ENCODE assay signal across 8 cellular contexts in the genomic region with DNA sequence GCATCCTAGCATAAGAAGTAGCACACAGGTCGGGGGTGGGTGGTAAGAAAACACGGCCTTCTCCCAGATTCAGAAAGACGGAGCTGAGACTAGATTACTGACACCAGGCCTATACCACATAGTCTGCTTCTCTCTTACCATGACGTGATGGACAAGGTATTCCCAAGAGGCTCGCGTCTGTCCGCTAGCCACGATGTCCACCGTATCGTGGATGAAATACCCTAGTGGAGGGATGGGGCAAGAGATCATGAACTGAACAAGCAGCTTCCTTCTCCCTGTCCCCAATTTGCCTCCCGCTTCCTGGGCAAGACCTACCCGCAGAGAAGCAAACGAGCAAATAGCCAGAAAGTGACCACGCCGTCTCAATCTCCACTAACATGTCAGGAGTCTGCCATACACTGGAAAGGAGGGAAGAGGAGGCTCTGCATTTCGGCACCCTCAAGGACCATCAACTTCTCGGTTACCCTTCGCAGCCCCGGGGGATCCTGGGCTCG. TPM values are rescaled to one million over a fixed set of nuclear protein-coding genes. Genes with fewer than 3 reads are reported as not detected.
DNase-seq lines count a peak whose midpoint lies in the region; ATAC-seq and TF ChIP-seq lines count a peak whose summit lies in the region.

No MANE protein-coding gene starts in this region.

- H3K27me3 Mint-ChIP-seq in activated T-cell treated with anti-CD3 and anti-CD28 coated beads, Interleukin-2, amount 50 U/mL, for 4 hours (ENCODE audit: low read depth), result no peaks in the 10 kb centered on the region

- H3K36me3 ChIP-seq in hepatocyte (replicated peaks; ENCODE audit: insufficient read depth, low read depth), result no peaks in the 10 kb centered on the region

- no peaks in the 10 kb centered on the region for H3K9me3 ChIP-seq in hepatocyte (ENCODE audit: low read depth)

- H3K9me3 Mint-ChIP-seq in activated T-cell treated with anti-CD3 and anti-CD28 coated beads, Interleukin-2, amount 50 U/mL, for 4 hours, result no peaks in the 10 kb centered on the region

- H3K36me3 Mint-ChIP-seq in activated T-cell treated with anti-CD3 and anti-CD28 coated beads, Interleukin-2, amount 50 U/mL, for 4 hours (ENCODE audit: insufficient read depth), result peaks cover 49% of the 10 kb centered on the region

- H3K79me2 ChIP-seq in hepatocyte, result peaks cover 30% of the 10 kb centered on the region

- no peak overlapping the region for H2AFZ ChIP-seq in hepatocyte

- H3K4me3 Mint-ChIP-seq in activated T-cell treated with anti-CD3 and anti-CD28 coated beads, Interleukin-2, amount 50 U/mL, for 4 hours, result peak overlapping the region; percentile 100

- 13% methylated on average over 20 of the region's 20 CpGs for WGBS in hepatocyte (ENCODE audit: low lambda C conversion rate, missing lambda C conversion rate)

- peaks cover 33% of the 10 kb centered on the region for H4K20me1 ChIP-seq in hepatocyte (ENCODE audit: insufficient read depth, poor library complexity, severe bottlenecking)

- peak; percentile 86 for DNase-seq in NCI-H510A treated with DMSO at 0.1 percent for 48 hours (lab: John Stamatoyannopoulos, UW)
- DNase-seq in NCI-H510A (lab: John Stamatoyannopoulos, UW), result no peak
- DNase-seq in MV-4-11 (lab: John Stamatoyannopoulos, UW), result peak; percentile 74
- DNase-seq in activated T-cell treated with anti-CD3 and anti-CD28 coated beads, Interleukin-2, amount 50 U/mL, for 4 hours, result no peak
- peak; percentile 52 for DNase-seq in hepatocyte (ENCODE audit: low spot score)
- DNase-seq in stimulated activated CD4-positive, alpha-beta T cell treated with anti-CD3 and anti-CD28 coated beads, Interleukin-2, amount 100 ng/mL, for 24 hours, result peak; percentile 46
- no peak for DNase-seq in NCI-H345 treated with DMSO at 0.1 percent for 48 hours (lab: John Stamatoyannopoulos, UW; ENCODE audit: unreplicated experiment)

- H3K27ac ChIP-seq in hepatocyte, result peak overlapping the region; percentile 94

- H3K9me2 ChIP-seq in hepatocyte (replicated peaks; ENCODE audit: insufficient read depth), result no peaks in the 10 kb centered on the region

- peak overlapping the region; percentile 100 for H3K4me2 ChIP-seq in hepatocyte

- H3K4me1 ChIP-seq in hepatocyte (ENCODE audit: insufficient read depth), result peaks cover 32% of the 10 kb centered on the region

- no peaks in the 10 kb centered on the region for H3K27me3 ChIP-seq in hepatocyte

- no peak for TF ChIP-seq CTCF in hepatocyte (IDR thresholded peaks at IDR 0.05; ENCODE audit: poor library complexity)

- peak overlapping the region; percentile 54 for H3K4me3 ChIP-seq in hepatocyte

- no peak for ATAC-seq in activated T-cell treated with anti-CD3 and anti-CD28 coated beads, Interleukin-2, amount 50 U/mL, for 4 hours
- no peak for ATAC-seq in HG02938 (IDR thresholded peaks at IDR 0.05; ENCODE audit: unreplicated experiment)

- H3K4me1 Mint-ChIP-seq in activated T-cell treated with anti-CD3 and anti-CD28 coated beads, Interleukin-2, amount 50 U/mL, for 4 hours (ENCODE audit: low read depth), result peaks cover 52% of the 10 kb centered on the region

RNA-seq across cellular contexts. Expression of gene TLCD1, which starts 0.8 kb away (rescaled TPM):
- total RNA-seq in activated T-cell treated with anti-CD3 and anti-CD28 coated beads, Interleukin-2, amount 50 U/mL, for 4 hours, result 10 to 100 TPM; 20.8 to 28.5 (median 23.8) TPM
- 12.5 and 14.6 TPM in 2 replicates for total RNA-seq in hepatocyte
- 23.4 and 26.6 TPM in 2 replicates for polyA plus RNA-seq in hepatocyte

RNA-seq across cellular contexts. Expression of gene NEK8, which starts 3.4 kb away (rescaled TPM):
- total RNA-seq in activated T-cell treated with anti-CD3 and anti-CD28 coated beads, Interleukin-2, amount 50 U/mL, for 4 hours, result 1 to 10 TPM; 5.8 to 7.7 (median 7.6) TPM
- 3.3 and 5.5 TPM in 2 replicates for total RNA-seq in hepatocyte
- 8.1 and 9.7 TPM in 2 replicates for polyA plus RNA-seq in hepatocyte

RNA-seq across cellular contexts. Expression of gene RPL23A, which starts 5.4 kb away (rescaled TPM):
- 1,000 to 10,000 TPM; 2,218 to 2,392 (median 2,312) TPM for total RNA-seq in activated T-cell treated with anti-CD3 and anti-CD28 coated beads, Interleukin-2, amount 50 U/mL, for 4 hours
- 501 and 614 TPM in 2 replicates for total RNA-seq in hepatocyte
- 1,050 and 1,115 TPM in 2 replicates for polyA plus RNA-seq in hepatocyte

RNA-seq across cellular contexts. Expression of gene RAB34, which starts 7.5 kb away (rescaled TPM):
- 100 to 1,000 TPM in 1 of 3 donors, 10 to 100 TPM in 2; 11.3 to 100 (median 14.1) TPM for total RNA-seq in activated T-cell treated with anti-CD3 and anti-CD28 coated beads, Interleukin-2, amount 50 U/mL, for 4 hours
- total RNA-seq in hepatocyte, result 160 and 184 TPM in 2 replicates
- 180 and 185 TPM in 2 replicates for polyA plus RNA-seq in hepatocyte

RNA-seq across cellular contexts. Expression of gene PROCA1, which starts 13.5 kb away (rescaled TPM):
- 1 to 10 TPM in 2 of 3 donors, under 1 TPM in 1; 0.83 to 1.2 (median 1.1) TPM for total RNA-seq in activated T-cell treated with anti-CD3 and anti-CD28 coated beads, Interleukin-2, amount 50 U/mL, for 4 hours
- 3.9 and 4.4 TPM in 2 replicates for total RNA-seq in hepatocyte
- 1.1 and 1.8 TPM in 2 replicates for polyA plus RNA-seq in hepatocyte

Comparison
In these comparisons a context has a peak if more than half of its experiments do, and no peak if none do; other contexts are left out.
1. DNase-seq: peak in NCI-H510A treated with DMSO at 0.1 percent for 48 hours (single experiment), MV-4-11 (single experiment), hepatocyte (single experiment) and stimulated activated CD4-positive, alpha-beta T cell treated with anti-CD3 and anti-CD28 coated beads, Interleukin-2, amount 100 ng/mL, for 24 hours (2 of 2); none in NCI-H510A (single experiment), activated T-cell treated with anti-CD3 and anti-CD28 coated beads, Interleukin-2, amount 50 U/mL, for 4 hours (single experiment) and NCI-H345 treated with DMSO at 0.1 percent for 48 hours (single experiment).